ENCODE assay signal across 18 cellular contexts in genomic region chr9:23643656-23644258, GRCh38.
"Had no signal": no experiment of that assay in that cellular context is flagged by ENCODE, and none has a peak within 500 bp of the region (broad histone marks: within the 10 kb centered on the region; RNA-seq: fewer than 3 reads in every experiment).

No MANE protein-coding gene starts in this region.

- H3K36me3 Mint-ChIP-seq: activated naive CD8-positive, alpha-beta T cell treated with anti-CD3 and anti-CD28 coated beads, Interleukin-2, amount 10 ng/mL, durations not matched to agents 7 days and 5 days had no signal

- H3K4me3 ChIP-seq: tibial nerve, uterus had no signal

- H3K4me3 Mint-ChIP-seq: activated B cell treated with CpG ODN at 0.5 μM for 24 hours; activated CD4-positive, alpha-beta T cell treated with anti-CD3 and anti-CD28 coated beads, Interleukin-2, amount 10 ng/mL, durations not matched to agents 24 days and 14 days; activated naive CD8-positive, alpha-beta T cell treated with anti-CD3 and anti-CD28 coated beads, Interleukin-2, amount 10 ng/mL, durations not matched to agents 7 days and 5 days; activated T-helper 1 cell treated with anti-CD3 and anti-CD28 coated beads, Interleukin-12 subunit alpha, Interleukin-12 subunit beta, Interleukin-2, Interleukin-4 antibody, amounts not matched to agents 30 ng/mL and 10 ng/mL and 1 ng/mL, durations not matched to agents 14 hours and 24 hours and 36 hours; naive thymus-derived CD8-positive, alpha-beta T cell had no signal

- H3K36me3 ChIP-seq: neutrophil, tibial nerve, uterus had no signal

- H3K4me1 ChIP-seq: tibial nerve, uterus had no signal

- ATAC-seq: naive thymus-derived CD8-positive, alpha-beta T cell; right cardiac atrium had no signal

- H3K27me3 ChIP-seq: neutrophil, tibial nerve, uterus had no signal

- H3K27ac Mint-ChIP-seq: activated B cell treated with CpG ODN at 0.5 μM for 24 hours; activated CD4-positive, alpha-beta T cell treated with anti-CD3 and anti-CD28 coated beads, Interleukin-2, amount 10 ng/mL, durations not matched to agents 24 days and 14 days; activated naive CD8-positive, alpha-beta T cell treated with anti-CD3 and anti-CD28 coated beads, Interleukin-2, amount 10 ng/mL, durations not matched to agents 7 days and 5 days; activated T-helper 1 cell treated with anti-CD3 and anti-CD28 coated beads, Interleukin-12 subunit alpha, Interleukin-12 subunit beta, Interleukin-2, Interleukin-4 antibody, amounts not matched to agents 30 ng/mL and 10 ng/mL and 1 ng/mL, durations not matched to agents 14 hours and 24 hours and 36 hours; naive thymus-derived CD8-positive, alpha-beta T cell; progenitor cell of endocrine pancreas had no signal

- H3K27me3 Mint-ChIP-seq: activated B cell treated with CpG ODN at 0.5 μM for 24 hours; activated CD4-positive, alpha-beta T cell treated with anti-CD3 and anti-CD28 coated beads, Interleukin-2, amount 10 ng/mL, durations not matched to agents 24 days and 14 days; progenitor cell of endocrine pancreas had no signal

- H3K4me1 Mint-ChIP-seq: activated B cell treated with CpG ODN at 0.5 μM for 24 hours; activated CD4-positive, alpha-beta T cell treated with anti-CD3 and anti-CD28 coated beads, Interleukin-2, amount 10 ng/mL, durations not matched to agents 24 days and 14 days; activated naive CD8-positive, alpha-beta T cell treated with anti-CD3 and anti-CD28 coated beads, Interleukin-2, amount 10 ng/mL, durations not matched to agents 7 days and 5 days; naive thymus-derived CD8-positive, alpha-beta T cell had no signal

- H3K9me3 Mint-ChIP-seq: activated CD4-positive, alpha-beta T cell treated with anti-CD3 and anti-CD28 coated beads, Interleukin-2, amount 10 ng/mL, durations not matched to agents 24 days and 14 days had no signal

- DNase-seq: activated B cell treated with CpG ODN at 0.5 μM for 24 hours; activated CD4-positive, alpha-beta T cell treated with anti-CD3 and anti-CD28 coated beads, Interleukin-2, amount 10 ng/mL, durations not matched to agents 24 days and 14 days; activated CD8-positive, alpha-beta memory T cell treated with anti-CD3 and anti-CD28 coated beads, Interleukin-2, amount 50 U/mL, for 48 hours; activated naive CD4-positive, alpha-beta T cell; activated naive CD8-positive, alpha-beta T cell treated with anti-CD3 and anti-CD28 coated beads, Interleukin-2, amount 10 ng/mL, durations not matched to agents 7 days and 5 days; hippocampal formation; kidney glomerular epithelial cell; naive thymus-derived CD8-positive, alpha-beta T cell; right cardiac atrium; small intestine; stimulated activated CD4-positive, alpha-beta T cell treated with anti-CD3 and anti-CD28 coated beads, Interleukin-4, amount 100 ng/mL, for 24 hours; stimulated activated naive CD4-positive, alpha-beta T cell; T-helper 2 cell; uterus had no signal

- H3K9me3 ChIP-seq: neutrophil, tibial nerve, uterus had no signal

- H3K27ac ChIP-seq: neutrophil, tibial nerve, uterus had no signal
